7 cellular contexts compared by ENCODE assay signal in genomic region chr4:42280327-42281095, GRCh38.
DNase-seq lines count a peak whose midpoint lies in the region; FAIRE-seq and TF ChIP-seq lines count a peak whose summit lies in the region.

No MANE protein-coding gene starts in this region.

- CTCF ChIA-PET in Calu3 (lab: Charles Lee), result no interaction called here

- no peak for TF ChIP-seq POLR2A in Peyer's patch (IDR thresholded peaks at IDR 0.05)

- H3K4me3 Mint-ChIP-seq in Calu3 (ENCODE audit: low read depth, unreplicated experiment), result no peak overlapping the region
- no peak overlapping the region for H3K4me3 Mint-ChIP-seq in activated T-helper 2 cell treated with anti-CD3 and anti-CD28 coated beads, Interferon-gamma antibody, Interleukin-2, Interleukin-4, amounts not matched to agents 10 μg/mL and 5 μg/mL and 100 μg/mL, durations not matched to agents 14 hours and 24 hours and 36 hours (ENCODE audit: low read depth)
- no peak overlapping the region for H3K4me3 Mint-ChIP-seq in activated T-helper 1 cell treated with anti-CD3 and anti-CD28 coated beads, Interleukin-12 subunit alpha, Interleukin-12 subunit beta, Interleukin-2, Interleukin-4 antibody, amounts not matched to agents 30 ng/mL and 10 ng/mL and 1 ng/mL, durations not matched to agents 14 hours and 24 hours and 36 hours

- no peak overlapping the region for H3K27ac Mint-ChIP-seq in Calu3 (ENCODE audit: unreplicated experiment)
- H3K27ac Mint-ChIP-seq in activated T-helper 2 cell treated with anti-CD3 and anti-CD28 coated beads, Interferon-gamma antibody, Interleukin-2, Interleukin-4, amounts not matched to agents 10 μg/mL and 5 μg/mL and 100 μg/mL, durations not matched to agents 14 hours and 24 hours and 36 hours, result no peak overlapping the region
- H3K27ac Mint-ChIP-seq in activated T-helper 1 cell treated with anti-CD3 and anti-CD28 coated beads, Interleukin-12 subunit alpha, Interleukin-12 subunit beta, Interleukin-2, Interleukin-4 antibody, amounts not matched to agents 30 ng/mL and 10 ng/mL and 1 ng/mL, durations not matched to agents 14 hours and 24 hours and 36 hours, result no peak overlapping the region

- peak; percentile 75 for FAIRE-seq in GM18507 (lab: Jason Lieb, UNC)

- no peak overlapping the region for H3K4me3 ChIP-seq in Peyer's patch

- H3K36me3 Mint-ChIP-seq in Calu3 (ENCODE audit: insufficient read depth, unreplicated experiment), result no peaks in the 10 kb centered on the region
- no peaks in the 10 kb centered on the region for H3K36me3 Mint-ChIP-seq in activated T-helper 2 cell treated with anti-CD3 and anti-CD28 coated beads, Interferon-gamma antibody, Interleukin-2, Interleukin-4, amounts not matched to agents 10 μg/mL and 5 μg/mL and 100 μg/mL, durations not matched to agents 14 hours and 24 hours and 36 hours (ENCODE audit: low read depth)
- H3K36me3 Mint-ChIP-seq in activated T-helper 1 cell treated with anti-CD3 and anti-CD28 coated beads, Interleukin-12 subunit alpha, Interleukin-12 subunit beta, Interleukin-2, Interleukin-4 antibody, amounts not matched to agents 30 ng/mL and 10 ng/mL and 1 ng/mL, durations not matched to agents 14 hours and 24 hours and 36 hours (ENCODE audit: low read depth), result no peaks in the 10 kb centered on the region

- DNase-seq in Calu3, result peak; percentile 1
- no peak for DNase-seq in GM18507 (ENCODE audit: extremely low spot score, insufficient read length, low read depth)
- DNase-seq in Peyer's patch, result no peak
- peak; percentile 6 for DNase-seq in glomerular visceral epithelial cell (ENCODE audit: extremely low spot score)
- no peak for DNase-seq in activated T-helper 2 cell treated with anti-CD3 and anti-CD28 coated beads, Interferon-gamma antibody, Interleukin-2, Interleukin-4, amounts not matched to agents 10 μg/mL and 5 μg/mL and 100 μg/mL, durations not matched to agents 14 hours and 24 hours and 36 hours (ENCODE audit: low spot score)
- DNase-seq in stimulated activated naive CD4-positive, alpha-beta T cell (lab: John Stamatoyannopoulos, UW), result no peak
- DNase-seq in activated T-helper 1 cell treated with anti-CD3 and anti-CD28 coated beads, Interleukin-12 subunit alpha, Interleukin-12 subunit beta, Interleukin-2, Interleukin-4 antibody, amounts not matched to agents 30 ng/mL and 10 ng/mL and 1 ng/mL, durations not matched to agents 14 hours and 24 hours and 36 hours (ENCODE audit: low spot score), result no peak

- no peaks in the 10 kb centered on the region for H3K9me3 Mint-ChIP-seq in Calu3 (ENCODE audit: low read depth, unreplicated experiment)
- H3K9me3 Mint-ChIP-seq in activated T-helper 2 cell treated with anti-CD3 and anti-CD28 coated beads, Interferon-gamma antibody, Interleukin-2, Interleukin-4, amounts not matched to agents 10 μg/mL and 5 μg/mL and 100 μg/mL, durations not matched to agents 14 hours and 24 hours and 36 hours, result no peaks in the 10 kb centered on the region
- no peaks in the 10 kb centered on the region for H3K9me3 Mint-ChIP-seq in activated T-helper 1 cell treated with anti-CD3 and anti-CD28 coated beads, Interleukin-12 subunit alpha, Interleukin-12 subunit beta, Interleukin-2, Interleukin-4 antibody, amounts not matched to agents 30 ng/mL and 10 ng/mL and 1 ng/mL, durations not matched to agents 14 hours and 24 hours and 36 hours

- H3K4me1 ChIP-seq in Peyer's patch, result no peaks in the 10 kb centered on the region

- H3K27me3 Mint-ChIP-seq in Calu3 (ENCODE audit: unreplicated experiment), result no peaks in the 10 kb centered on the region
- H3K27me3 Mint-ChIP-seq in activated T-helper 2 cell treated with anti-CD3 and anti-CD28 coated beads, Interferon-gamma antibody, Interleukin-2, Interleukin-4, amounts not matched to agents 10 μg/mL and 5 μg/mL and 100 μg/mL, durations not matched to agents 14 hours and 24 hours and 36 hours (ENCODE audit: low read depth), result peaks cover 12% of the 10 kb centered on the region
- H3K27me3 Mint-ChIP-seq in activated T-helper 1 cell treated with anti-CD3 and anti-CD28 coated beads, Interleukin-12 subunit alpha, Interleukin-12 subunit beta, Interleukin-2, Interleukin-4 antibody, amounts not matched to agents 30 ng/mL and 10 ng/mL and 1 ng/mL, durations not matched to agents 14 hours and 24 hours and 36 hours (ENCODE audit: insufficient read depth), result peaks cover 3% of the 10 kb centered on the region

- no TSS peak for BruUV-seq in Calu3 (replicated peaks; lab: Mats Ljungman, UMichigan)

- H3K27ac ChIP-seq in Peyer's patch, result no peak overlapping the region

- no peaks in the 10 kb centered on the region for H3K36me3 ChIP-seq in Peyer's patch

- no peak for TF ChIP-seq CTCF in Calu3 (IDR thresholded peaks at IDR 0.05; ENCODE audit: unreplicated experiment)
- peak in 5 of 6 experiments; percentile 29 to 57 (median 42) for TF ChIP-seq CTCF in Peyer's patch (IDR thresholded peaks at IDR 0.05)

- H3K4me1 Mint-ChIP-seq in Calu3 (ENCODE audit: low read depth, unreplicated experiment), result no peaks in the 10 kb centered on the region
- H3K4me1 Mint-ChIP-seq in activated T-helper 2 cell treated with anti-CD3 and anti-CD28 coated beads, Interferon-gamma antibody, Interleukin-2, Interleukin-4, amounts not matched to agents 10 μg/mL and 5 μg/mL and 100 μg/mL, durations not matched to agents 14 hours and 24 hours and 36 hours (ENCODE audit: low read depth), result peaks cover 5% of the 10 kb centered on the region
- peaks cover 14% of the 10 kb centered on the region for H3K4me1 Mint-ChIP-seq in activated T-helper 1 cell treated with anti-CD3 and anti-CD28 coated beads, Interleukin-12 subunit alpha, Interleukin-12 subunit beta, Interleukin-2, Interleukin-4 antibody, amounts not matched to agents 30 ng/mL and 10 ng/mL and 1 ng/mL, durations not matched to agents 14 hours and 24 hours and 36 hours (ENCODE audit: low read depth)

- H3K9me3 ChIP-seq in Peyer's patch, result no peaks in the 10 kb centered on the region

- H3K27me3 ChIP-seq in Peyer's patch, result no peaks in the 10 kb centered on the region

- intact Hi-C loops in Calu3 (cut with micrococcal nuclease; ENCODE audit: unreplicated experiment), result loop anchor here (10.0 kb wide), 1 partner anchor 94 kb away; no protein-coding TSS in a partner anchor
- intact Hi-C loops in activated T-helper 2 cell treated with anti-CD3 and anti-CD28 coated beads, Interferon-gamma antibody, Interleukin-2, Interleukin-4, amounts not matched to agents 10 μg/mL and 5 μg/mL and 100 μg/mL, durations not matched to agents 14 hours and 24 hours and 36 hours (cut with micrococcal nuclease), result loop anchor here (5.0 to 10.0 kb wide), 2 partner anchors 114 to 587 kb away; partner anchors contain the start of gene SHISA3
- intact Hi-C loops in activated T-helper 1 cell treated with anti-CD3 and anti-CD28 coated beads, Interleukin-12 subunit alpha, Interleukin-12 subunit beta, Interleukin-2, Interleukin-4 antibody, amounts not matched to agents 30 ng/mL and 10 ng/mL and 1 ng/mL, durations not matched to agents 14 hours and 24 hours and 36 hours (cut with micrococcal nuclease), result loop anchor here (5.0 kb wide), 1 partner anchor 323 kb away; no protein-coding TSS in a partner anchor

Comparison
In these comparisons a context has a peak if more than half of its experiments do, and no peak if none do; other contexts are left out.
1. DNase-seq: peak in Calu3 (single experiment) and glomerular visceral epithelial cell (single experiment); none in GM18507 (single experiment), Peyer's patch (0 of 3), activated T-helper 2 cell treated with anti-CD3 and anti-CD28 coated beads, Interferon-gamma antibody, Interleukin-2, Interleukin-4, amounts not matched to agents 10 μg/mL and 5 μg/mL and 100 μg/mL, durations not matched to agents 14 hours and 24 hours and 36 hours (single experiment), stimulated activated naive CD4-positive, alpha-beta T cell (0 of 6) and activated T-helper 1 cell treated with anti-CD3 and anti-CD28 coated beads, Interleukin-12 subunit alpha, Interleukin-12 subunit beta, Interleukin-2, Interleukin-4 antibody, amounts not matched to agents 30 ng/mL and 10 ng/mL and 1 ng/mL, durations not matched to agents 14 hours and 24 hours and 36 hours (single experiment).